In genomic region chr12:105978686-105979085, GRCh38 we compare ENCODE assay signal across 13 cellular contexts.
"Had no signal": no experiment of that assay in that cellular context is flagged by ENCODE, and none has a peak within 500 bp of the region (broad histone marks: within the 10 kb centered on the region; RNA-seq: fewer than 3 reads in every experiment).

No MANE protein-coding gene starts in this region.

- H3K4me1 Mint-ChIP-seq: memory B cell; stimulated activated memory B cell treated with anti-CD40 and anti-IgM and Interleukin-4, amounts not matched to agents 10 μg/mL and 1 μg/mL and 100 μg/mL, for 72 hours had no signal

- H3K9me3 Mint-ChIP-seq: memory B cell; natural killer cell treated with Interleukin-12 subunit alpha and Interleukin-12 subunit beta and Interleukin-15 and Interleukin-18, amount 100 ng/mL, for 72 hours; stimulated activated memory B cell treated with anti-CD40 and anti-IgM and Interleukin-4, amounts not matched to agents 10 μg/mL and 1 μg/mL and 100 μg/mL, for 72 hours had no signal

- H3K4me1 ChIP-seq: uterus had no signal

- H3K4me3 ChIP-seq: left ventricle myocardium inferior, thyroid gland, uterus had no signal

- H3K27ac ChIP-seq: left ventricle myocardium inferior, thyroid gland, uterus had no signal

- H3K4me3 Mint-ChIP-seq: activated naive CD8-positive, alpha-beta T cell; memory B cell; natural killer cell treated with Interleukin-12 subunit alpha and Interleukin-12 subunit beta and Interleukin-15 and Interleukin-18, amount 100 ng/mL, for 72 hours; stimulated activated memory B cell treated with anti-CD40 and anti-IgM and Interleukin-4, amounts not matched to agents 10 μg/mL and 1 μg/mL and 100 μg/mL, for 72 hours had no signal

- DNase-seq: activated CD4-positive, alpha-beta T cell treated with anti-CD3 and anti-CD28 coated beads, Interleukin-2, amount 50 U/mL, for 1 hour; activated CD8-positive, alpha-beta memory T cell treated with anti-CD3 and anti-CD28 coated beads for 24 hours; activated gamma-delta T cell treated with Interleukin-2 at 50 U/mL for 16 hours; amygdala; hippocampal formation; left ventricle myocardium inferior; SW 1271; thyroid gland; uterus had no signal

- H3K36me3 ChIP-seq: left ventricle myocardium inferior, thyroid gland, uterus had no signal

- H3K27me3 Mint-ChIP-seq: memory B cell; stimulated activated memory B cell treated with anti-CD40 and anti-IgM and Interleukin-4, amounts not matched to agents 10 μg/mL and 1 μg/mL and 100 μg/mL, for 72 hours had no signal

- H3K27ac Mint-ChIP-seq: activated naive CD8-positive, alpha-beta T cell; memory B cell; natural killer cell treated with Interleukin-12 subunit alpha and Interleukin-12 subunit beta and Interleukin-15 and Interleukin-18, amount 100 ng/mL, for 72 hours; stimulated activated memory B cell treated with anti-CD40 and anti-IgM and Interleukin-4, amounts not matched to agents 10 μg/mL and 1 μg/mL and 100 μg/mL, for 72 hours had no signal

- H3K9me3 ChIP-seq: left ventricle myocardium inferior, thyroid gland, uterus had no signal

- H3K36me3 Mint-ChIP-seq: activated naive CD8-positive, alpha-beta T cell; memory B cell; natural killer cell treated with Interleukin-12 subunit alpha and Interleukin-12 subunit beta and Interleukin-15 and Interleukin-18, amount 100 ng/mL, for 72 hours; stimulated activated memory B cell treated with anti-CD40 and anti-IgM and Interleukin-4, amounts not matched to agents 10 μg/mL and 1 μg/mL and 100 μg/mL, for 72 hours had no signal

- H3K27me3 ChIP-seq: thyroid gland, uterus had no signal

- ATAC-seq: natural killer cell treated with Interleukin-12 subunit alpha and Interleukin-12 subunit beta and Interleukin-15 and Interleukin-18, amount 100 ng/mL, for 72 hours; stimulated activated memory B cell treated with anti-CD40 and anti-IgM and Interleukin-4, amounts not matched to agents 10 μg/mL and 1 μg/mL and 100 μg/mL, for 72 hours had no signal
